ENCODE assay signal across 12 cellular contexts in genomic region chr19:48053076-48053475, GRCh38. TPM values are rescaled to one million over a fixed set of nuclear protein-coding genes. Genes with fewer than 3 reads are reported as not detected.
"Had no signal": no experiment of that assay in that cellular context is flagged by ENCODE, and none has a peak within 500 bp of the region (broad histone marks: within the 10 kb centered on the region; RNA-seq: fewer than 3 reads in every experiment).

No MANE protein-coding gene starts in this region.

- FAIRE-seq: H1, H54 had no signal

- H3K4me1 ChIP-seq: HAP-1 had no signal

- DNase-seq: GM23248, GOT3, H7, H9, HCEC 1CT, HFFc6 had no signal

- H3K4me2 ChIP-seq: GM23338 had no signal

- H3K9ac ChIP-seq: GM23248 had no signal

- H3K4me3 ChIP-seq: GM23248, GM23338, HAP-1 had no signal

- H3K9me3 ChIP-seq: HAP-1 had no signal

- H3K27ac ChIP-seq: GM23248 had no signal

- H2AFZ ChIP-seq: GM23248, GM23338 had no signal

- ATAC-seq: GM23338, HCT116 had no signal

- H3K36me3 ChIP-seq: HAP-1 had no signal

RNA-seq across cellular contexts. Expression of gene CABP5, which starts 9.2 kb away (rescaled TPM):
- total RNA-seq: GM23248, GM23338, H1, H4, H7, H9, HFFc6 had no signal
- polyA plus RNA-seq: GM23248, GM23338, H1 had no signal

RNA-seq across cellular contexts. Expression of gene PLA2G4C, which starts 57.5 kb away (rescaled TPM):
- total RNA-seq: H7 had no signal

RNA-seq across cellular contexts. Expression of gene ELSPBP1, which starts 58.6 kb away (rescaled TPM):
- total RNA-seq: GM23248, GM23338, H1, H7, H9, HFFc6 had no signal
- polyA plus RNA-seq: GM23248, GM23338, H1 had no signal
